In genomic region chr3:23807161-23808015, GRCh38 we compare ENCODE assay signal across 8 cellular contexts. TPM values are rescaled to one million over a fixed set of nuclear protein-coding genes. Genes with fewer than 3 reads are reported as not detected.
A peak's percentile ranks its signal among the peaks of the same experiment; 100 is the strongest.
DNase-seq lines count a peak whose midpoint lies in the region; ATAC-seq and TF ChIP-seq lines count a peak whose summit lies in the region.

No MANE protein-coding gene starts in this region.

- H3K9me3 Mint-ChIP-seq in CD4-positive, CD25-positive, alpha-beta regulatory T cell: peaks cover 0 to 2% (median 0%) of the 10 kb centered on the region in 7 donors
- H3K9me3 Mint-ChIP-seq in activated T-helper 2 cell treated with anti-CD3 and anti-CD28 coated beads, Interferon-gamma antibody, Interleukin-2, Interleukin-4, amounts not matched to agents 10 μg/mL and 5 μg/mL and 100 μg/mL, durations not matched to agents 14 hours and 24 hours and 36 hours: no peaks in the 10 kb centered on the region

- H3K9me3 ChIP-seq in CD4-positive, CD25-positive, alpha-beta regulatory T cell (ENCODE audit: control insufficient read depth in 2 of 2, low read length in 2 of 2): no peaks in the 10 kb centered on the region
- no peaks in the 10 kb centered on the region for H3K9me3 ChIP-seq in heart right ventricle

- peaks cover 7% of the 10 kb centered on the region for H3K27me3 Mint-ChIP-seq in CD4-positive, CD25-positive, alpha-beta regulatory T cell
- peaks cover 20% of the 10 kb centered on the region for H3K27me3 Mint-ChIP-seq in activated T-helper 2 cell treated with anti-CD3 and anti-CD28 coated beads, Interferon-gamma antibody, Interleukin-2, Interleukin-4, amounts not matched to agents 10 μg/mL and 5 μg/mL and 100 μg/mL, durations not matched to agents 14 hours and 24 hours and 36 hours (ENCODE audit: low read depth)

- DNase-seq in CD4-positive, CD25-positive, alpha-beta regulatory T cell: no peak
- peak in 1 of 2 experiments; percentile 25 for DNase-seq in HL-60 (ENCODE audit: low read depth in 1 of 2, low spot score in 1 of 2)
- DNase-seq in activated T-helper 2 cell treated with anti-CD3 and anti-CD28 coated beads, Interferon-gamma antibody, Interleukin-2, Interleukin-4, amounts not matched to agents 10 μg/mL and 5 μg/mL and 100 μg/mL, durations not matched to agents 14 hours and 24 hours and 36 hours (ENCODE audit: low spot score): no peak
- DNase-seq in heart right ventricle: peak in 1 of 2 donors; percentile 15
- no peak for DNase-seq in dedifferentiated amniotic fluid mesenchymal stem cell (ENCODE audit: extremely low spot score)

- ATAC-seq in CD4-positive, CD25-positive, alpha-beta regulatory T cell (ENCODE audit: low read depth in 2 of 2): no peak
- ATAC-seq in heart right ventricle: peak; percentile 4 to 61 (median 56)
- no peak for ATAC-seq in GM18873 (IDR thresholded peaks at IDR 0.05; ENCODE audit: low FRiP score, unreplicated experiment)
- no peak for ATAC-seq in HG03039 (IDR thresholded peaks at IDR 0.05; ENCODE audit: unreplicated experiment)

- TF ChIP-seq CTCF in HL-60 (IDR thresholded peaks at IDR 0.05; ENCODE audit: insufficient read depth, low read length) (no peak), heart right ventricle (IDR thresholded peaks at IDR 0.05) (no peak)

- H3K4me1 Mint-ChIP-seq in CD4-positive, CD25-positive, alpha-beta regulatory T cell: peaks cover 37 to 60% (median 45%) of the 10 kb centered on the region in 4 donors
- peaks cover 52% of the 10 kb centered on the region for H3K4me1 Mint-ChIP-seq in activated T-helper 2 cell treated with anti-CD3 and anti-CD28 coated beads, Interferon-gamma antibody, Interleukin-2, Interleukin-4, amounts not matched to agents 10 μg/mL and 5 μg/mL and 100 μg/mL, durations not matched to agents 14 hours and 24 hours and 36 hours (ENCODE audit: low read depth)

- H3K4me1 ChIP-seq in CD4-positive, CD25-positive, alpha-beta regulatory T cell (ENCODE audit: control insufficient read depth, insufficient read depth, low read length, poor library complexity, severe bottlenecking): peaks cover 54% of the 10 kb centered on the region
- H3K4me1 ChIP-seq in heart right ventricle (peaks cover 5 to 49% (median 42%) of the 10 kb centered on the region in 9 donors), rectal smooth muscle tissue (ENCODE audit: control insufficient read depth, insufficient read depth, low read length) (peaks cover 9% of the 10 kb centered on the region)

- H3K36me3 Mint-ChIP-seq in CD4-positive, CD25-positive, alpha-beta regulatory T cell: peaks cover 6% of the 10 kb centered on the region
- peaks cover 49% of the 10 kb centered on the region for H3K36me3 Mint-ChIP-seq in activated T-helper 2 cell treated with anti-CD3 and anti-CD28 coated beads, Interferon-gamma antibody, Interleukin-2, Interleukin-4, amounts not matched to agents 10 μg/mL and 5 μg/mL and 100 μg/mL, durations not matched to agents 14 hours and 24 hours and 36 hours (ENCODE audit: low read depth)

- no peaks in the 10 kb centered on the region for H3K27me3 ChIP-seq in CD4-positive, CD25-positive, alpha-beta regulatory T cell (ENCODE audit: control insufficient read depth, insufficient read depth, low read length)
- H3K27me3 ChIP-seq in HL-60 (ENCODE audit: insufficient read depth, poor library complexity, severe bottlenecking) (no peaks in the 10 kb centered on the region), heart right ventricle (no peaks in the 10 kb centered on the region), rectal smooth muscle tissue (ENCODE audit: control insufficient read depth, insufficient read depth, low read length) (no peaks in the 10 kb centered on the region)

- WGBS in heart right ventricle, 2 donors: 11 to 12% methylated on average over 14 of the region's 14 CpGs

- H3K4me3 Mint-ChIP-seq in CD4-positive, CD25-positive, alpha-beta regulatory T cell: peak overlapping the region; percentile 95 to 99 (median 97)
- peak overlapping the region; percentile 91 for H3K4me3 Mint-ChIP-seq in activated T-helper 2 cell treated with anti-CD3 and anti-CD28 coated beads, Interferon-gamma antibody, Interleukin-2, Interleukin-4, amounts not matched to agents 10 μg/mL and 5 μg/mL and 100 μg/mL, durations not matched to agents 14 hours and 24 hours and 36 hours (ENCODE audit: low read depth)

- peak overlapping the region; percentile 76 for H3K4me3 ChIP-seq in CD4-positive, CD25-positive, alpha-beta regulatory T cell (ENCODE audit: low read depth, low read length)
- H3K4me3 ChIP-seq in HL-60 (replicated peaks; ENCODE audit: insufficient read depth, low read length): peak overlapping the region; percentile 73
- H3K4me3 ChIP-seq in heart right ventricle: peak overlapping the region; percentile 85 to 99 (median 92)
- H3K4me3 ChIP-seq in rectal smooth muscle tissue (ENCODE audit: low read length): peak overlapping the region; percentile 84

- peak overlapping the region; percentile 51 for H3K27ac ChIP-seq in CD4-positive, CD25-positive, alpha-beta regulatory T cell (ENCODE audit: insufficient read depth, low read length, poor library complexity, severe bottlenecking)
- H3K27ac ChIP-seq in HL-60 (replicated peaks) (peak overlapping the region; percentile 79), heart right ventricle (peak overlapping the region; percentile 60 to 95 (median 90)), rectal smooth muscle tissue (ENCODE audit: low read depth, low read length) (peak overlapping the region; percentile 74)

- intact Hi-C loops in activated T-helper 2 cell treated with anti-CD3 and anti-CD28 coated beads, Interferon-gamma antibody, Interleukin-2, Interleukin-4, amounts not matched to agents 10 μg/mL and 5 μg/mL and 100 μg/mL, durations not matched to agents 14 hours and 24 hours and 36 hours (cut with micrococcal nuclease): loop anchor here (5.0 to 10.0 kb wide), 2 partner anchors 603 to 880 kb away; partner anchors contain the start of gene UBE2E2
- intact Hi-C loops in heart right ventricle (cut with DNase I): loop anchor here in 5 of 10 donors (10.0 kb wide), 3 partner anchors 73 to 623 kb away; partner anchors contain the start of gene UBE2E2 (in 3 of the 5)

- H3K36me3 ChIP-seq in CD4-positive, CD25-positive, alpha-beta regulatory T cell (ENCODE audit: control insufficient read depth, insufficient read depth, low read length): no peaks in the 10 kb centered on the region
- H3K36me3 ChIP-seq in heart right ventricle: peaks cover 0 to 19% (median 0%) of the 10 kb centered on the region in 9 donors
- no peaks in the 10 kb centered on the region for H3K36me3 ChIP-seq in rectal smooth muscle tissue (ENCODE audit: control insufficient read depth, insufficient read depth, low read length)

- H3K27ac Mint-ChIP-seq in CD4-positive, CD25-positive, alpha-beta regulatory T cell: peak overlapping the region; percentile 89 to 98 (median 96)
- peak overlapping the region; percentile 93 for H3K27ac Mint-ChIP-seq in activated T-helper 2 cell treated with anti-CD3 and anti-CD28 coated beads, Interferon-gamma antibody, Interleukin-2, Interleukin-4, amounts not matched to agents 10 μg/mL and 5 μg/mL and 100 μg/mL, durations not matched to agents 14 hours and 24 hours and 36 hours

- peak overlapping the region; percentile 47 for H3K9ac ChIP-seq in rectal smooth muscle tissue (ENCODE audit: low read length)

RNA-seq across cellular contexts. Expression of gene UBE2E1, which starts 1.6 kb away (rescaled TPM):
- 65.3 TPM for total RNA-seq in CD4-positive, CD25-positive, alpha-beta regulatory T cell
- 10 to 100 TPM in 2 of 4 donors, 1 to 10 TPM in 2; 6.2 to 21.2 (median 10.6) TPM for polyA plus RNA-seq in CD4-positive, CD25-positive, alpha-beta regulatory T cell
- 63.9 and 70.2 TPM in 2 replicates for total RNA-seq in activated T-helper 2 cell treated with anti-CD3 and anti-CD28 coated beads, Interferon-gamma antibody, Interleukin-2, Interleukin-4, amounts not matched to agents 10 μg/mL and 5 μg/mL and 100 μg/mL, durations not matched to agents 14 hours and 24 hours and 36 hours
- total RNA-seq in heart right ventricle: 10 to 100 TPM; 59.7 to 88.8 (median 65.9) TPM
- polyA plus RNA-seq in heart right ventricle: 10 to 100 TPM; 45.2 to 64.9 TPM

Comparison
In these comparisons a context has a peak if more than half of its experiments do, and no peak if none do; other contexts are left out.
1. ATAC-seq: peak in heart right ventricle (8 of 8); none in CD4-positive, CD25-positive, alpha-beta regulatory T cell (0 of 2), GM18873 (single experiment) and HG03039 (single experiment).
2. Peak in every context shown above with its lines, with median percentiles within 50 percentile points of each other: H3K27ac ChIP-seq and H3K4me3 ChIP-seq.